In the genomic region with DNA sequence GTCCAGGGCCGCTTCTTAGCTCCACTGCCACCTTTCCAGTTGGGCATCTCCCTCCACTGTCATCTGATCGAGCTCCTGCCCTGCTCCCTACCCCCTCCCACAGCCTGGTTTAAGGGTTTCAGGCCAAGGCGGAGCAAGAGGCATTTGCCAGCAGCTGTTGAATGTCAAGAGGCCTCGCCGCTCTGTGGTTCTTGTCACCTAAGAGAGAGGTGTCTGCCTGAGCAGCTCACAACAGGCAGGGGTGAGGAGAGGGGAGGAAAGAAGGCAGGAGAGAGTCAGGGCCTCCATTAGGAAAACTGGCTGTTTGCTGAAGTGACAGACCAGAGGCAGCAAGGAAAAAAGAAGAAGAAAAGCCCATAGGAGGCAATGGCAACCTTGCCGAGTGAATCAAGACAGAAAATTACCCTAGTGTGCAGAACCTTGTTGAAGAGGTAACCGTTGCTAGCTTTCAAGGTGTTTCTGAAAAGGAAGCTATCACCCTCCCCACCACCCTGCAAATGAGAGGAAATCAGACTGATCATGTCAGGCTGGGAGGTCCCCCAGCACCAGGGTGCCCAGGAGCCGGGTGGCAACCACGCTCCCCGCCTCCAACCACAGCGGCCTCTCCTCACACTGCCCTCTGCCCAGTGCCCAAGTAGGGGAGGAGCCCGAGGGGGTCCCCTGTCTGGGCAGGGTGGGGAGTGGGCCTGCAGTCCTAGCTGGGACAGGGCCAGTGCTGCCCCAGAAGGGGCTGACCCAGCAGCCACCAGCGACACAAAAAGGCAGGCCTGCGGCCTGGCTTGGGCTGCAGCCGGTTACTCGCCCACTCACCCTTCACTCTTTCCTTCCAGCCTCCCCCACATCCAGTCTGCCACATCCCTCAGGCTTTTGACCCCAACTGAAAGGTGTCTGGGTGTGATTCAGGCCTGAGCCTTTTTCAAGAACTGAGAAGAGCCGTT, we compare ENCODE assay signal across 8 cellular contexts. TPM values are rescaled to one million over a fixed set of nuclear protein-coding genes. Genes with fewer than 3 reads are reported as not detected.
DNase-seq lines count a peak whose midpoint lies in the region; ATAC-seq, FAIRE-seq and TF ChIP-seq lines count a peak whose summit lies in the region.

No MANE protein-coding gene starts in this region.

- peaks cover 97% of the 10 kb centered on the region for H3K36me3 Mint-ChIP-seq in T-helper 2 cell treated with Interferon-gamma antibody and Interleukin-4, amounts not matched to agents 5 μg/mL and 100 μg/mL, for 36 hours (ENCODE audit: low read depth)

- WGBS in spleen, 5 donors, result 49 to 68% (median 60%) methylated on average over 12 to 17 of the region's 17 CpGs

- peak overlapping the region; percentile 98 for H3K4me3 Mint-ChIP-seq in T-helper 2 cell treated with Interferon-gamma antibody and Interleukin-4, amounts not matched to agents 5 μg/mL and 100 μg/mL, for 36 hours

- peaks cover 64% of the 10 kb centered on the region for H3K4me1 Mint-ChIP-seq in T-helper 2 cell treated with Interferon-gamma antibody and Interleukin-4, amounts not matched to agents 5 μg/mL and 100 μg/mL, for 36 hours (ENCODE audit: low read depth)

- intact Hi-C loops in spleen (cut with DNase I; ENCODE audit: low total_unique reads), result no loop called here

- H3K27me3 ChIP-seq in spleen (replicated peaks in 1 of 7) (peaks cover 0 to 72% (median 0%) of the 10 kb centered on the region in 7 donors), HAP-1 (ENCODE audit: low read depth) (no peaks in the 10 kb centered on the region)

- peak overlapping the region in 6 of 8 donors; percentile 22 to 89 (median 87) for H3K27ac ChIP-seq in spleen

- ATAC-seq in GM18870 (IDR thresholded peaks at IDR 0.05; ENCODE audit: unreplicated experiment), result no peak

- DNase-seq in GM19239 (ENCODE audit: insufficient read length, low spot score), result no peak
- DNase-seq in T-helper 2 cell treated with Interferon-gamma antibody and Interleukin-4, amounts not matched to agents 5 μg/mL and 100 μg/mL, for 36 hours (ENCODE audit: low spot score), result peak; percentile 72
- DNase-seq in ecto neural progenitor cell (ENCODE audit: low spot score), result peak; percentile 56
- no peak for DNase-seq in spleen
- DNase-seq in foreskin fibroblast, result no peak
- no peak for DNase-seq in HAP-1 (ENCODE audit: low spot score in 2 of 2)
- DNase-seq in DMS 273 (lab: John Stamatoyannopoulos, UW; ENCODE audit: unreplicated experiment), result no peak

- H3K9me3 ChIP-seq in spleen, result no peaks in the 10 kb centered on the region
- no peaks in the 10 kb centered on the region for H3K9me3 ChIP-seq in HAP-1

- FAIRE-seq in GM19239 (lab: Jason Lieb, UNC), result peak; percentile 71

- TF ChIP-seq CTCF in spleen (IDR thresholded peaks at IDR 0.05 in 8 of 11, conservative IDR thresholded peaks at IDR 0.05 in 3 of 11), result no peak
- no peak for TF ChIP-seq CTCF in foreskin fibroblast (IDR thresholded peaks at IDR 0.05; ENCODE audit: low read depth, low read length)

- peaks cover 0 to 30% (median 0%) of the 10 kb centered on the region in 6 donors for H3K36me3 ChIP-seq in spleen
- H3K36me3 ChIP-seq in HAP-1 (replicated peaks), result peaks cover 15% of the 10 kb centered on the region

- peaks cover 24 to 99% (median 70%) of the 10 kb centered on the region in 6 donors for H3K4me1 ChIP-seq in spleen
- H3K4me1 ChIP-seq in HAP-1, result peaks cover 12% of the 10 kb centered on the region

- in situ Hi-C loops in HAP-1 (cut with MboI; ENCODE audit: low sequenced_read_pairs), result no loop called here

- H3K4me3 ChIP-seq in spleen, result peak overlapping the region in 3 of 8 donors; percentile 28 to 84 (median 31)
- H3K4me3 ChIP-seq in foreskin fibroblast (ENCODE audit: low read depth in 1 of 2, low read length in 2 of 2), result no peak overlapping the region
- no peak overlapping the region for H3K4me3 ChIP-seq in HAP-1

- peaks cover 2% of the 10 kb centered on the region for H3K27me3 Mint-ChIP-seq in T-helper 2 cell treated with Interferon-gamma antibody and Interleukin-4, amounts not matched to agents 5 μg/mL and 100 μg/mL, for 36 hours (ENCODE audit: low read depth)

- H3K27ac Mint-ChIP-seq in T-helper 2 cell treated with Interferon-gamma antibody and Interleukin-4, amounts not matched to agents 5 μg/mL and 100 μg/mL, for 36 hours, result peak overlapping the region; percentile 93

- H3K9me3 Mint-ChIP-seq in T-helper 2 cell treated with Interferon-gamma antibody and Interleukin-4, amounts not matched to agents 5 μg/mL and 100 μg/mL, for 36 hours, result no peaks in the 10 kb centered on the region

- TF ChIP-seq POLR2A in spleen (IDR thresholded peaks at IDR 0.05), result no peak

RNA-seq across cellular contexts. Expression of a gene that starts 7.1 kb away (rescaled TPM):
- 10 to 100 TPM in 2 of 7 donors, 1 to 10 TPM in 5; 3.9 to 15.4 (median 8.8) TPM for total RNA-seq in spleen
- polyA plus RNA-seq in spleen, result 1 to 10 TPM; 2.2 to 4.4 (median 3.5) TPM

Comparison
In these comparisons a context has a peak if more than half of its experiments do, and no peak if none do; other contexts are left out.
1. DNase-seq: peak in T-helper 2 cell treated with Interferon-gamma antibody and Interleukin-4, amounts not matched to agents 5 μg/mL and 100 μg/mL, for 36 hours (single experiment) and ecto neural progenitor cell (single experiment); none in GM19239 (single experiment), spleen (single experiment), foreskin fibroblast (0 of 2), HAP-1 (0 of 2) and DMS 273 (single experiment).